ENCODE assay signal across 1 cellular context in the genomic region with DNA sequence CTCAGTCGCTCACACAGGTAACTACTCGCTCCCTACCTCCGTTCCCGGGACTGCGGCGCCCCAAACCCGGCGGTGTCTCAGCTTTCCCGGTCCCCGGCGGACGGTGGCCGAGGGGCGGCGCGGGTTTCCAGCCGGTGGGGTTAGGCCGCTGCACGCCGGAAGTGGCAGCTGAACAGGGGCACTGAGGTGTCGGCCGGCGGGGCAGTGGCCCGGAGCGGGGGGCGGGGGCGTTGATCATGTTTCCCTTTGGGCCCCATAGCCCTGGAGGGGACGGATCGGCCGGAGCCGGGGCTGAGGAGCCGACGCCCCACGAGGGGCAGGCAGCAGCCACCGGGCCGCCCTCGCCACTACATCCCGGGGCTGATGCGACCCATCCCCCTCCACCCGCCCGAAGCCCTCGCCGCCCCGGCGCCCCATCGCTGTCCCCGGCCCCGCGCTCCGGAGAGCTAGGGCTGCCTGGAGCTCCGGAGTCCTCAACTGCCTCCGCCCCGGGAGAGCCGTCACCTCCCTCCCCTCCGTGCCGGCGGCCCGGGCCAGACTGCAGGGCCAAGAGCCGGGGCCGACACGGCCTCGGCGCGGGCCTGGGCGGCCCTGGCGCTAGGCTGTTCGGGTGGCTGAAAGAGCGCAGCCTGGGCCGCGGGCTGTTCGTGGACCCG.
TF ChIP-seq lines count a peak whose summit lies in the region.

A gene with protein sequence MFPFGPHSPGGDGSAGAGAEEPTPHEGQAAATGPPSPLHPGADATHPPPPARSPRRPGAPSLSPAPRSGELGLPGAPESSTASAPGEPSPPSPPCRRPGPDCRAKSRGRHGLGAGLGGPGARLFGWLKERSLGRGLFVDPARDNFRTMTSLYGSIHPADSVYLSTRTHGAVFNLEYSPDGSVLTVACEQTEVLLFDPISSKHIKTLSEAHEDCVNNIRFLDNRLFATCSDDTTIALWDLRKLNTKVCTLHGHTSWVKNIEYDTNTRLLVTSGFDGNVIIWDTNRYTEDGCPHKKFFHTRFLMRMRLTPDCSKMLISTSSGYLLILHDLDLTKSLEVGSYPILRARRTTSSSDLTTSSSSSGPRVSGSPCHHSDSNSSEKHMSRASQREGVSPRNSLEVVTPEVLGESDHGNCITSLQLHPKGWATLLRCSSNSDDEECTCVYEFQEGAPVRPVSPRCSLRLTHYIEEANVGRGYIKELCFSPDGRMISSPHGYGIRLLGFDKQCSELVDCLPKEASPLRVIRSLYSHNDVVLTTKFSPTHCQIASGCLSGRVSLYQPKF (plus strand): TSS at position 167 of the 656 bp plus-strand sequence. CDS start 70 bp downstream, at position 237.

TF ChIP-seq in HepG2, 621 proteins besides CTCF, POLR2A, EP300 and RAD21 (continued from another document and continues in another):
- TF ChIP-seq, protein P1, sequence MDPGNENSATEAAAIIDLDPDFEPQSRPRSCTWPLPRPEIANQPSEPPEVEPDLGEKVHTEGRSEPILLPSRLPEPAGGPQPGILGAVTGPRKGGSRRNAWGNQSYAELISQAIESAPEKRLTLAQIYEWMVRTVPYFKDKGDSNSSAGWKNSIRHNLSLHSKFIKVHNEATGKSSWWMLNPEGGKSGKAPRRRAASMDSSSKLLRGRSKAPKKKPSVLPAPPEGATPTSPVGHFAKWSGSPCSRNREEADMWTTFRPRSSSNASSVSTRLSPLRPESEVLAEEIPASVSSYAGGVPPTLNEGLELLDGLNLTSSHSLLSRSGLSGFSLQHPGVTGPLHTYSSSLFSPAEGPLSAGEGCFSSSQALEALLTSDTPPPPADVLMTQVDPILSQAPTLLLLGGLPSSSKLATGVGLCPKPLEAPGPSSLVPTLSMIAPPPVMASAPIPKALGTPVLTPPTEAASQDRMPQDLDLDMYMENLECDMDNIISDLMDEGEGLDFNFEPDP (CRISPR knock-in tag; conservative IDR thresholded peaks at IDR 0.05), result no peak
- TF ChIP-seq FOSL1 (CRISPR knock-in tag; IDR thresholded peaks at IDR 0.05; ENCODE audit: borderline replicate concordance), result no peak
- TF ChIP-seq HNRNPUL1 (IDR thresholded peaks at IDR 0.05; ENCODE audit: low read depth, low read length), result peak; percentile 89
- peak; percentile 79; the same call in 1 of the 2 replicates for TF ChIP-seq RFXAP (CRISPR knock-in tag; IDR thresholded peaks at IDR 0.05; ENCODE audit: borderline replicate concordance)
- TF ChIP-seq TCF12 (IDR thresholded peaks at IDR 0.05), result no peak
- TF ChIP-seq TCF12 (CRISPR knock-in tag; IDR thresholded peaks at IDR 0.05), result peak; percentile 91; the same call in 1 of the 2 replicates
- TF ChIP-seq MTA3 (CRISPR knock-in tag; IDR thresholded peaks at IDR 0.05), result no peak
- TF ChIP-seq, protein P2, sequence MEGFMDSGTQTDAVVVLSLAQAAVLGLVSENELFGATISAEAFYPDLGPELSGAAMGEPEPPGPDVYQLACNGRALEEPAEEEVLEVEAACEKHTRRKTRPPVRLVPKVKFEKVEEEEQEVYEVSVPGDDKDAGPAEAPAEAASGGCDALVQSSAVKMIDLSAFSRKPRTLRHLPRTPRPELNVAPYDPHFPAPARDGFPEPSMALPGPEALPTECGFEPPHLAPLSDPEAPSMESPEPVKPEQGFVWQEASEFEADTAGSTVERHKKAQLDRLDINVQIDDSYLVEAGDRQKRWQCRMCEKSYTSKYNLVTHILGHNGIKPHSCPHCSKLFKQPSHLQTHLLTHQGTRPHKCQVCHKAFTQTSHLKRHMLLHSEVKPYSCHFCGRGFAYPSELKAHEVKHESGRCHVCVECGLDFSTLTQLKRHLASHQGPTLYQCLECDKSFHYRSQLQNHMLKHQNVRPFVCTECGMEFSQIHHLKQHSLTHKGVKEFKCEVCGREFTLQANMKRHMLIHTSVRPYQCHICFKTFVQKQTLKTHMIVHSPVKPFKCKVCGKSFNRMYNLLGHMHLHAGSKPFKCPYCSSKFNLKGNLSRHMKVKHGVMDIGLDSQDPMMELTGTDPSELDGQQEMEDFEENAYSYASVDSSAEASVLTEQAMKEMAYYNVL (CRISPR knock-in tag; IDR thresholded peaks at IDR 0.05; ENCODE audit: borderline replicate concordance), result peak; percentile 95
- TF ChIP-seq, protein P3, sequence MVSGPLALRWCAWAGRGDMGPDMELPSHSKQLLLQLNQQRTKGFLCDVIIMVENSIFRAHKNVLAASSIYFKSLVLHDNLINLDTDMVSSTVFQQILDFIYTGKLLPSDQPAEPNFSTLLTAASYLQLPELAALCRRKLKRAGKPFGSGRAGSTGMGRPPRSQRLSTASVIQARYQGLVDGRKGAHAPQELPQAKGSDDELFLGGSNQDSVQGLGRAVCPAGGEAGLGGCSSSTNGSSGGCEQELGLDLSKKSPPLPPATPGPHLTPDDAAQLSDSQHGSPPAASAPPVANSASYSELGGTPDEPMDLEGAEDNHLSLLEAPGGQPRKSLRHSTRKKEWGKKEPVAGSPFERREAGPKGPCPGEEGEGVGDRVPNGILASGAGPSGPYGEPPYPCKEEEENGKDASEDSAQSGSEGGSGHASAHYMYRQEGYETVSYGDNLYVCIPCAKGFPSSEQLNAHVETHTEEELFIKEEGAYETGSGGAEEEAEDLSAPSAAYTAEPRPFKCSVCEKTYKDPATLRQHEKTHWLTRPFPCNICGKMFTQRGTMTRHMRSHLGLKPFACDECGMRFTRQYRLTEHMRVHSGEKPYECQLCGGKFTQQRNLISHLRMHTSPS (CRISPR knock-in tag; IDR thresholded peaks at IDR 0.05; ENCODE audit: low read depth), result peak; percentile 60; the same call in 1 of the 2 replicates
- TF ChIP-seq, protein P4, sequence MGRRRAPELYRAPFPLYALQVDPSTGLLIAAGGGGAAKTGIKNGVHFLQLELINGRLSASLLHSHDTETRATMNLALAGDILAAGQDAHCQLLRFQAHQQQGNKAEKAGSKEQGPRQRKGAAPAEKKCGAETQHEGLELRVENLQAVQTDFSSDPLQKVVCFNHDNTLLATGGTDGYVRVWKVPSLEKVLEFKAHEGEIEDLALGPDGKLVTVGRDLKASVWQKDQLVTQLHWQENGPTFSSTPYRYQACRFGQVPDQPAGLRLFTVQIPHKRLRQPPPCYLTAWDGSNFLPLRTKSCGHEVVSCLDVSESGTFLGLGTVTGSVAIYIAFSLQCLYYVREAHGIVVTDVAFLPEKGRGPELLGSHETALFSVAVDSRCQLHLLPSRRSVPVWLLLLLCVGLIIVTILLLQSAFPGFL (CRISPR knock-in tag; IDR thresholded peaks at IDR 0.05), result 0 out of 2 replicates have a peak, but pooled peaks have one; percentile 6
- TF ChIP-seq ZNF274 (CRISPR knock-in tag; IDR thresholded peaks at IDR 0.05), result no peak; the same call in 1 of the 2 replicates
- no peak for TF ChIP-seq ETS1 (CRISPR knock-in tag; IDR thresholded peaks at IDR 0.05)
- TF ChIP-seq ZUFSP (CRISPR knock-in tag; IDR thresholded peaks at IDR 0.05; ENCODE audit: borderline replicate concordance), result no peak
- 0 out of 2 replicates have a peak, but pooled peaks have one; percentile 63 for TF ChIP-seq MZF1 (CRISPR knock-in tag; IDR thresholded peaks at IDR 0.05; ENCODE audit: borderline replicate concordance)
- peak; percentile 95 for TF ChIP-seq MIER3 (CRISPR knock-in tag; IDR thresholded peaks at IDR 0.05; ENCODE audit: borderline replicate concordance)
- peak; percentile 87 for TF ChIP-seq TBX3 (IDR thresholded peaks at IDR 0.05; ENCODE audit: borderline replicate concordance)
- peak; percentile 93 for TF ChIP-seq ZBTB7B (CRISPR knock-in tag; IDR thresholded peaks at IDR 0.05)
- no peak; the same call in 1 of the 2 replicates for TF ChIP-seq ZNF230 (CRISPR knock-in tag; IDR thresholded peaks at IDR 0.05)
- TF ChIP-seq ZNF253 (CRISPR knock-in tag; IDR thresholded peaks at IDR 0.05; ENCODE audit: borderline replicate concordance), result no peak
- peak; percentile 84; the same call in 1 of the 2 replicates for TF ChIP-seq ZNF547 (CRISPR knock-in tag; IDR thresholded peaks at IDR 0.05)
- peak in 1 of 2 experiments; percentile 71; a peak in 1 of 4 replicates for TF ChIP-seq ATF4 (CRISPR knock-in tag; IDR thresholded peaks at IDR 0.05)
- peak; percentile 98 for TF ChIP-seq RBM39 (IDR thresholded peaks at IDR 0.05; ENCODE audit: low read depth, low read length, poor library complexity, severe bottlenecking)
- TF ChIP-seq ESRRA (CRISPR knock-in tag; IDR thresholded peaks at IDR 0.05; ENCODE audit: low read depth), result no peak
- TF ChIP-seq KAT7 (CRISPR knock-in tag; IDR thresholded peaks at IDR 0.05; ENCODE audit: borderline replicate concordance), result peak; percentile 100
- no peak; the same call in 1 of the 2 replicates for TF ChIP-seq SETDB1 (CRISPR knock-in tag; IDR thresholded peaks at IDR 0.05; ENCODE audit: borderline replicate concordance)
- peak; percentile 91 for TF ChIP-seq ZNF329 (CRISPR knock-in tag; IDR thresholded peaks at IDR 0.05; ENCODE audit: low read depth)
- TF ChIP-seq KAT2B (IDR thresholded peaks at IDR 0.05; ENCODE audit: borderline replicate concordance, low read depth, low read length), result no peak
- TF ChIP-seq ONECUT2 (CRISPR knock-in tag; IDR thresholded peaks at IDR 0.05), result no peak
- peak; percentile 83 for TF ChIP-seq MXD1 (CRISPR knock-in tag; IDR thresholded peaks at IDR 0.05)
- no peak for TF ChIP-seq CENPT (CRISPR knock-in tag; IDR thresholded peaks at IDR 0.05; ENCODE audit: low read depth)
- TF ChIP-seq, protein P5, sequence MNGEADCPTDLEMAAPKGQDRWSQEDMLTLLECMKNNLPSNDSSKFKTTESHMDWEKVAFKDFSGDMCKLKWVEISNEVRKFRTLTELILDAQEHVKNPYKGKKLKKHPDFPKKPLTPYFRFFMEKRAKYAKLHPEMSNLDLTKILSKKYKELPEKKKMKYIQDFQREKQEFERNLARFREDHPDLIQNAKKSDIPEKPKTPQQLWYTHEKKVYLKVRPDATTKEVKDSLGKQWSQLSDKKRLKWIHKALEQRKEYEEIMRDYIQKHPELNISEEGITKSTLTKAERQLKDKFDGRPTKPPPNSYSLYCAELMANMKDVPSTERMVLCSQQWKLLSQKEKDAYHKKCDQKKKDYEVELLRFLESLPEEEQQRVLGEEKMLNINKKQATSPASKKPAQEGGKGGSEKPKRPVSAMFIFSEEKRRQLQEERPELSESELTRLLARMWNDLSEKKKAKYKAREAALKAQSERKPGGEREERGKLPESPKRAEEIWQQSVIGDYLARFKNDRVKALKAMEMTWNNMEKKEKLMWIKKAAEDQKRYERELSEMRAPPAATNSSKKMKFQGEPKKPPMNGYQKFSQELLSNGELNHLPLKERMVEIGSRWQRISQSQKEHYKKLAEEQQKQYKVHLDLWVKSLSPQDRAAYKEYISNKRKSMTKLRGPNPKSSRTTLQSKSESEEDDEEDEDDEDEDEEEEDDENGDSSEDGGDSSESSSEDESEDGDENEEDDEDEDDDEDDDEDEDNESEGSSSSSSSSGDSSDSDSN (CRISPR knock-in tag; IDR thresholded peaks at IDR 0.05), result peak; percentile 100
- peak; percentile 74; the same call in 1 of the 2 replicates for TF ChIP-seq ZNF839 (CRISPR knock-in tag; IDR thresholded peaks at IDR 0.05; ENCODE audit: borderline replicate concordance)
- peak; percentile 97 for TF ChIP-seq KDM5B (CRISPR knock-in tag; IDR thresholded peaks at IDR 0.05; ENCODE audit: borderline replicate concordance)
- TF ChIP-seq ZNF251 (CRISPR knock-in tag; IDR thresholded peaks at IDR 0.05), result no peak
- TF ChIP-seq ELF3 (CRISPR knock-in tag; IDR thresholded peaks at IDR 0.05), result peak; percentile 79
- TF ChIP-seq ZBTB43 (CRISPR knock-in tag; conservative IDR thresholded peaks at IDR 0.05), result no peak; the same call in 1 of the 2 replicates
- no peak for TF ChIP-seq SRSF9 (IDR thresholded peaks at IDR 0.05; ENCODE audit: borderline replicate concordance, insufficient read depth, low read depth, low read length, poor library complexity, severe bottlenecking)
- TF ChIP-seq THYN1 (CRISPR knock-in tag; IDR thresholded peaks at IDR 0.05; ENCODE audit: borderline replicate concordance, low read depth), result peak; percentile 93; the same call in 1 of the 2 replicates
